ENCODE assay signal across 9 cellular contexts in genomic region chr14:68822132-68822651, GRCh38. TPM values are rescaled to one million over a fixed set of nuclear protein-coding genes. Genes with fewer than 3 reads are reported as not detected.
DNase-seq lines count a peak whose midpoint lies in the region; ATAC-seq and TF ChIP-seq lines count a peak whose summit lies in the region.
"Had no signal": no experiment of that assay in that cellular context is flagged by ENCODE, and none has a peak within 500 bp of the region (broad histone marks: within the 10 kb centered on the region; RNA-seq: fewer than 3 reads in every experiment).

No MANE protein-coding gene starts in this region.

- H3K4me1 ChIP-seq in OCI-LY7 (ENCODE audit: insufficient read depth, low read length, poor library complexity, severe bottlenecking) (peaks cover 61% of the 10 kb centered on the region), right atrium auricular region (peaks cover 0 to 10% of the 10 kb centered on the region in 2 donors)

- no peak overlapping the region for H3K4me3 Mint-ChIP-seq in type B pancreatic cell

- H3K4me2 ChIP-seq in OCI-LY7 (ENCODE audit: low read length) = peak overlapping the region; percentile 64

- H3K27me3 Mint-ChIP-seq in type B pancreatic cell = no peaks in the 10 kb centered on the region

- H3K9me3 ChIP-seq in OCI-LY7 (ENCODE audit: low read length) (no peaks in the 10 kb centered on the region), right atrium auricular region (no peaks in the 10 kb centered on the region)

- H3K9me2 ChIP-seq in OCI-LY7 (ENCODE audit: insufficient read depth, low read length) = no peaks in the 10 kb centered on the region

- no TSS peak for BruUV-seq in OCI-LY7 (replicated peaks; lab: Mats Ljungman, UMichigan)

- TF ChIP-seq CTCF in OCI-LY7 (conservative IDR thresholded peaks at IDR 0.05; ENCODE audit: low read length) = no peak
- no peak for TF ChIP-seq CTCF in type B pancreatic cell (conservative IDR thresholded peaks at IDR 0.05)
- TF ChIP-seq CTCF in right atrium auricular region (IDR thresholded peaks at IDR 0.05) = no peak

- in situ Hi-C loops in G401 (cut with HindIII; ENCODE audit: low sequenced_read_pairs) = no loop called here

- H3K4me1 Mint-ChIP-seq in type B pancreatic cell (ENCODE audit: unreplicated experiment) = peaks cover 41% of the 10 kb centered on the region

- POLR2A ChIA-PET in OCI-LY7 (lab: Charles Lee) = interaction anchor here (0.6 to 1.0 kb wide), 2 partner anchors 447 to 513 kb away, joined by 3 read pairs; no protein-coding TSS in a partner anchor

- H3K9me3 Mint-ChIP-seq in type B pancreatic cell = no peaks in the 10 kb centered on the region

- no peaks in the 10 kb centered on the region for H3K27me3 ChIP-seq in right atrium auricular region
- H3K27me3 ChIP-seq: cardiac muscle cell had no signal

- H3K27ac ChIP-seq in OCI-LY7 (ENCODE audit: low read depth, low read length, poor library complexity, severe bottlenecking) = peak overlapping the region; percentile 32
- no peak overlapping the region for H3K27ac ChIP-seq in right atrium auricular region
- H3K27ac ChIP-seq: cardiac muscle cell had no signal

- peak; percentile 69 for ATAC-seq in HG02759 (IDR thresholded peaks at IDR 0.05; ENCODE audit: unreplicated experiment)

- CTCF ChIA-PET in OCI-LY7 (lab: Charles Lee; ENCODE audit: unreplicated experiment) = no interaction called here

- no peaks in the 10 kb centered on the region for H3K36me3 ChIP-seq in OCI-LY7 (ENCODE audit: insufficient read depth, low read length)
- no peaks in the 10 kb centered on the region for H3K36me3 ChIP-seq in right atrium auricular region
- H3K36me3 ChIP-seq: cardiac muscle cell had no signal

- no peaks in the 10 kb centered on the region for H4K20me1 ChIP-seq in OCI-LY7 (ENCODE audit: insufficient read depth, low read length)

- peak overlapping the region; percentile 69 for H3K27ac Mint-ChIP-seq in type B pancreatic cell

- no peaks in the 10 kb centered on the region for H3K79me2 ChIP-seq in OCI-LY7 (ENCODE audit: insufficient read depth, low read depth, low read length)

- intact Hi-C loops in OCI-LY7 (cut with micrococcal nuclease; ENCODE audit: unreplicated experiment) = loop anchor here (10.0 kb wide), 1 partner anchor 987 kb away; no protein-coding TSS in a partner anchor

- no peaks in the 10 kb centered on the region for H3K36me3 Mint-ChIP-seq in type B pancreatic cell

- peak; percentile 67 for DNase-seq in activated effector memory CD4-positive, alpha-beta T cell treated with anti-CD3 and anti-CD28 coated beads, Interleukin-2, amount 50 U/mL, for 16 hours
- DNase-seq in activated effector memory CD4-positive, alpha-beta T cell treated with Interleukin-2 at 50 U/mL for 16 hours = no peak
- DNase-seq in OCI-LY7 (ENCODE audit: low spot score) (peak; percentile 75), type B pancreatic cell (ENCODE audit: extremely low spot score, unreplicated experiment) (peak; percentile 34), G401 (ENCODE audit: low spot score) (no peak), right atrium auricular region (ENCODE audit: low spot score) (no peak), LoVo (ENCODE audit: low spot score) (no peak)

- peak overlapping the region; percentile 82 for H2AFZ ChIP-seq in OCI-LY7 (ENCODE audit: low read length)

- H3K4me3 ChIP-seq in OCI-LY7 (ENCODE audit: low read depth, low read length, poor library complexity, severe bottlenecking) (peak overlapping the region; percentile 51), right atrium auricular region (no peak overlapping the region)
- H3K4me3 ChIP-seq: cardiac muscle cell had no signal

RNA-seq across cellular contexts. Expression of gene ZFP36L1, which starts 29.3 kb away (rescaled TPM):
- total RNA-seq in OCI-LY7 (2014; rRNA removed; shearing (Covaris generic)) = 24.2 and 25.6 TPM in 2 replicates
- total RNA-seq in OCI-LY7 (2022) = 51.4 and 57.0 TPM in 2 replicates
- total RNA-seq in type B pancreatic cell (ENCODE audit: low replicate concordance) = 457 and 564 TPM in 2 replicates
- total RNA-seq in G401 (2014; rRNA removed; shearing (Covaris generic)) = 7.8 and 28.6 TPM in 2 replicates
- total RNA-seq in right atrium auricular region = 100 to 1,000 TPM in 1 of 2 donors, 10 to 100 TPM in 1; 66.6 to 276 TPM

Comparison
In these comparisons a context has a peak if more than half of its experiments do, and no peak if none do; other contexts are left out.
1. DNase-seq: peak in activated effector memory CD4-positive, alpha-beta T cell treated with anti-CD3 and anti-CD28 coated beads, Interleukin-2, amount 50 U/mL, for 16 hours (single experiment), OCI-LY7 (single experiment) and type B pancreatic cell (single experiment); none in activated effector memory CD4-positive, alpha-beta T cell treated with Interleukin-2 at 50 U/mL for 16 hours (single experiment), G401 (single experiment), right atrium auricular region (single experiment) and LoVo (single experiment).